Comparison of ENCODE assay signal across 13 cellular contexts in genomic region chr12:54407183-54407905, GRCh38. TPM values are rescaled to one million over a fixed set of nuclear protein-coding genes. Genes with fewer than 3 reads are reported as not detected.
DNase-seq lines count a peak whose midpoint lies in the region; ATAC-seq and TF ChIP-seq lines count a peak whose summit lies in the region.
"Had no signal": no experiment of that assay in that cellular context is flagged by ENCODE, and none has a peak within 500 bp of the region (broad histone marks: within the 10 kb centered on the region; RNA-seq: fewer than 3 reads in every experiment).

No MANE protein-coding gene starts in this region.

- H3K36me3 ChIP-seq in CD8-positive, alpha-beta memory T cell (ENCODE audit: insufficient read depth, low read length): peaks cover 57% of the 10 kb centered on the region
- H3K36me3 ChIP-seq in esophagus muscularis mucosa (peaks cover 78 to 100% (median 97%) of the 10 kb centered on the region in 4 donors), neutrophil (peaks cover 92% of the 10 kb centered on the region)

- no peak overlapping the region for H3K4me3 ChIP-seq in CD8-positive, alpha-beta memory T cell (ENCODE audit: low read length)
- H3K4me3 ChIP-seq in esophagus muscularis mucosa: no peak overlapping the region
- H3K4me3 ChIP-seq in neutrophil (ENCODE audit: low read depth in 1 of 2, low read length in 1 of 2): no peak overlapping the region
- H3K4me3 ChIP-seq: cardiac muscle cell, MG63 had no signal

- no peaks in the 10 kb centered on the region for H3K27me3 ChIP-seq in CD8-positive, alpha-beta memory T cell (ENCODE audit: insufficient read depth, low read length, poor library complexity, severe bottlenecking)
- H3K27me3 ChIP-seq in esophagus muscularis mucosa (no peaks in the 10 kb centered on the region), neutrophil (no peaks in the 10 kb centered on the region)
- H3K27me3 ChIP-seq: cardiac muscle cell, MG63 had no signal

- H3K27ac Mint-ChIP-seq in CD8-positive, alpha-beta memory T cell: peak overlapping the region; percentile 52 to 96 (median 78)
- no peak overlapping the region for H3K27ac Mint-ChIP-seq in type B pancreatic cell
- H3K27ac Mint-ChIP-seq: WTC11 had no signal

- no peaks in the 10 kb centered on the region for H3K9me3 Mint-ChIP-seq in CD8-positive, alpha-beta memory T cell
- no peaks in the 10 kb centered on the region for H3K9me3 Mint-ChIP-seq in type B pancreatic cell
- H3K9me3 Mint-ChIP-seq: activated T-helper 1 cell treated with anti-CD3 and anti-CD28 coated beads, Interleukin-12 subunit alpha, Interleukin-12 subunit beta, Interleukin-2, Interleukin-4 antibody, amounts not matched to agents 30 ng/mL and 10 ng/mL and 1 ng/mL, durations not matched to agents 14 hours and 24 hours and 36 hours; WTC11 had no signal

- H3K36me3 Mint-ChIP-seq in CD8-positive, alpha-beta memory T cell: peaks cover 21 to 86% (median 29%) of the 10 kb centered on the region in 3 donors
- peaks cover 5% of the 10 kb centered on the region for H3K36me3 Mint-ChIP-seq in type B pancreatic cell

- TF ChIP-seq EP300 in esophagus muscularis mucosa (IDR thresholded peaks at IDR 0.05): no peak

- no peak for TF ChIP-seq POLR2A in esophagus muscularis mucosa (IDR thresholded peaks at IDR 0.05; ENCODE audit: low read depth)

- TF ChIP-seq CTCF in esophagus muscularis mucosa (IDR thresholded peaks at IDR 0.05) (no peak), neutrophil (IDR thresholded peaks at IDR 0.05) (no peak), type B pancreatic cell (conservative IDR thresholded peaks at IDR 0.05) (no peak)

- no peak for ATAC-seq in HG03280 (IDR thresholded peaks at IDR 0.05; ENCODE audit: unreplicated experiment)
- no peak for ATAC-seq in HG03432 (IDR thresholded peaks at IDR 0.05; ENCODE audit: unreplicated experiment)
- ATAC-seq: WTC11 had no signal

- 47% methylated on average over 5 of the region's 5 CpGs for WGBS in esophagus muscularis mucosa

- POLR2A ChIA-PET in CD8-positive, alpha-beta memory T cell (lab: Charles Lee): no interaction called here

- H3K27ac ChIP-seq in CD8-positive, alpha-beta memory T cell (ENCODE audit: low read depth, low read length): no peak overlapping the region
- peak overlapping the region; percentile 52 to 97 (median 66) for H3K27ac ChIP-seq in esophagus muscularis mucosa (replicated peaks in 1 of 4)
- peak overlapping the region; percentile 63 for H3K27ac ChIP-seq in neutrophil
- H3K27ac ChIP-seq: cardiac muscle cell had no signal

- DNase-seq in CD8-positive, alpha-beta memory T cell: no peak
- DNase-seq in NOMO-1 (lab: John Stamatoyannopoulos, UW; ENCODE audit: unreplicated experiment in 2 of 2) (peak; percentile 66 to 80), esophagus muscularis mucosa (ENCODE audit: extremely low spot score) (no peak), type B pancreatic cell (ENCODE audit: extremely low spot score, unreplicated experiment) (no peak)
- DNase-seq: DMS 273 treated with DMSO at 0.1 percent for 48 hours, MG63 had no signal

- intact Hi-C loops in esophagus muscularis mucosa (cut with DNase I): no loop called here

- H3K27me3 Mint-ChIP-seq in CD8-positive, alpha-beta memory T cell: no peaks in the 10 kb centered on the region
- peaks cover 7% of the 10 kb centered on the region for H3K27me3 Mint-ChIP-seq in type B pancreatic cell

- H3K4me1 ChIP-seq in CD8-positive, alpha-beta memory T cell (ENCODE audit: insufficient read depth, low read length): peaks cover 39% of the 10 kb centered on the region
- peaks cover 41 to 98% (median 83%) of the 10 kb centered on the region in 4 donors for H3K4me1 ChIP-seq in esophagus muscularis mucosa
- peaks cover 31 to 37% of the 10 kb centered on the region in 2 experiments for H3K4me1 ChIP-seq in neutrophil (ENCODE audit: control insufficient read depth in 1 of 2, insufficient read depth in 1 of 2, low read depth in 1 of 2, low read length in 1 of 2)

- no peaks in the 10 kb centered on the region for H3K9me3 ChIP-seq in CD8-positive, alpha-beta memory T cell (ENCODE audit: low read length)
- no peaks in the 10 kb centered on the region for H3K9me3 ChIP-seq in esophagus muscularis mucosa
- no peaks in the 10 kb centered on the region for H3K9me3 ChIP-seq in neutrophil
- H3K9me3 ChIP-seq: MG63 had no signal

- H3K4me1 Mint-ChIP-seq in CD8-positive, alpha-beta memory T cell: peaks cover 44 to 59% (median 48%) of the 10 kb centered on the region in 3 donors
- no peaks in the 10 kb centered on the region for H3K4me1 Mint-ChIP-seq in type B pancreatic cell (ENCODE audit: unreplicated experiment)

- H3K4me3 Mint-ChIP-seq in CD8-positive, alpha-beta memory T cell: no peak overlapping the region
- H3K4me3 Mint-ChIP-seq in type B pancreatic cell: no peak overlapping the region
- H3K4me3 Mint-ChIP-seq: activated T-helper 1 cell treated with anti-CD3 and anti-CD28 coated beads, Interleukin-12 subunit alpha, Interleukin-12 subunit beta, Interleukin-2, Interleukin-4 antibody, amounts not matched to agents 30 ng/mL and 10 ng/mL and 1 ng/mL, durations not matched to agents 14 hours and 24 hours and 36 hours; WTC11 had no signal

- CTCF ChIA-PET in CD8-positive, alpha-beta memory T cell (lab: Charles Lee): interaction anchor here (1.1 to 14.5 kb wide), 2 partner anchors 7 to 9 kb away, joined by 4 to 279 read pairs; no protein-coding TSS in a partner anchor

RNA-seq across cellular contexts. Expression of gene ITGA5, which starts 11.7 kb away (rescaled TPM):
- total RNA-seq in CD8-positive, alpha-beta memory T cell: 10 to 100 TPM; 23.2 to 25.7 TPM
- 50.6 TPM for polyA plus RNA-seq in CD8-positive, alpha-beta memory T cell
- total RNA-seq in esophagus muscularis mucosa (100 to 1,000 TPM; 264 to 785 (median 602) TPM), type B pancreatic cell (ENCODE audit: low replicate concordance) (2.5 and 25.9 TPM in 2 replicates)

RNA-seq across cellular contexts. Expression of gene ZNF385A, which starts 22.8 kb away (rescaled TPM):
- total RNA-seq in CD8-positive, alpha-beta memory T cell: under 1 TPM; 0.77 to 0.78 TPM
- not detected for polyA plus RNA-seq in CD8-positive, alpha-beta memory T cell
- total RNA-seq in esophagus muscularis mucosa (10 to 100 TPM; 15.7 to 32.6 (median 19.4) TPM), type B pancreatic cell (ENCODE audit: low replicate concordance) (29.5 and 47.3 TPM in 2 replicates)

RNA-seq across cellular contexts. Expression of gene GPR84, which starts 43.1 kb away (rescaled TPM):
- total RNA-seq in CD8-positive, alpha-beta memory T cell: under 1 TPM; 0.15 to 0.16 TPM
- polyA plus RNA-seq in CD8-positive, alpha-beta memory T cell: not detected
- total RNA-seq in esophagus muscularis mucosa (under 1 TPM in 1 of 4 donors, not detected in 3; 0.66 TPM), type B pancreatic cell (ENCODE audit: low replicate concordance) (not detected in 2 replicates)
- total RNA-seq: epithelial cell of proximal tubule had no signal
- polyA plus RNA-seq: cardiac muscle cell had no signal

Comparison
In these comparisons a context has a peak if more than half of its experiments do, and no peak if none do; other contexts are left out.
1. DNase-seq: peak in NOMO-1 (2 of 2); none in CD8-positive, alpha-beta memory T cell (0 of 5), esophagus muscularis mucosa (single experiment) and type B pancreatic cell (single experiment).
2. RNA of gene ZNF385A, which starts 22.8 kb away (total RNA-seq): 29.5 to 47.3 TPM in type B pancreatic cell and 15.7 to 32.6 TPM in esophagus muscularis mucosa; 0.77 to 0.78 TPM in CD8-positive, alpha-beta memory T cell; every median in the first group is over 4 times any median in the second.